Comparison of ENCODE assay signal across 16 cellular contexts in genomic region chr6:148396411-148396810, GRCh38.
"Had no signal": no experiment of that assay in that cellular context is flagged by ENCODE, and none has a peak within 500 bp of the region (broad histone marks: within the 10 kb centered on the region; RNA-seq: fewer than 3 reads in every experiment).

No MANE protein-coding gene starts in this region.

- FAIRE-seq: keratinocyte, urothelium cell line had no signal

- H3K27ac Mint-ChIP-seq: activated naive CD8-positive, alpha-beta T cell treated with anti-CD3 and anti-CD28 coated beads for 36 hours; activated T-helper 1 cell treated with anti-CD3 and anti-CD28 coated beads, Interleukin-12 subunit alpha, Interleukin-12 subunit beta, Interleukin-2, Interleukin-4 antibody, amounts not matched to agents 30 ng/mL and 10 ng/mL and 1 ng/mL, durations not matched to agents 14 hours and 24 hours and 36 hours; natural killer cell; stimulated activated effector memory CD8-positive, alpha-beta T cell treated with anti-CD3 and anti-CD28 coated beads, Interleukin-12 subunit alpha, Interleukin-12 subunit beta, amount 100 ng/mL, for 72 hours had no signal

- H3K4me3 ChIP-seq: ovary, tibial artery had no signal

- H3K36me3 Mint-ChIP-seq: activated naive CD8-positive, alpha-beta T cell treated with anti-CD3 and anti-CD28 coated beads for 36 hours; natural killer cell; stimulated activated effector memory CD8-positive, alpha-beta T cell treated with anti-CD3 and anti-CD28 coated beads, Interleukin-12 subunit alpha, Interleukin-12 subunit beta, amount 100 ng/mL, for 72 hours had no signal

- H3K27ac ChIP-seq: ovary had no signal

- DNase-seq: activated CD4-positive, alpha-beta T cell treated with anti-CD3 and anti-CD28 coated beads, Interleukin-2, amount 50 U/mL, for 48 hours; activated naive CD8-positive, alpha-beta T cell treated with anti-CD3 and anti-CD28 coated beads for 36 hours; activated T-cell treated with anti-CD3 and anti-CD28 coated beads for 4 hours; amniotic stem cell; mesendoderm; natural killer cell; ovary; stimulated activated CD4-positive, alpha-beta T cell treated with anti-CD3 and anti-CD28 coated beads, Interleukin-4, amount 100 ng/mL, for 24 hours; SW 1271; T-helper 2 cell; tibial artery had no signal

- H3K4me3 Mint-ChIP-seq: activated naive CD8-positive, alpha-beta T cell treated with anti-CD3 and anti-CD28 coated beads for 36 hours; activated T-helper 1 cell treated with anti-CD3 and anti-CD28 coated beads, Interleukin-12 subunit alpha, Interleukin-12 subunit beta, Interleukin-2, Interleukin-4 antibody, amounts not matched to agents 30 ng/mL and 10 ng/mL and 1 ng/mL, durations not matched to agents 14 hours and 24 hours and 36 hours; natural killer cell; stimulated activated effector memory CD8-positive, alpha-beta T cell treated with anti-CD3 and anti-CD28 coated beads, Interleukin-12 subunit alpha, Interleukin-12 subunit beta, amount 100 ng/mL, for 72 hours had no signal

- H3K27me3 ChIP-seq: ovary, tibial artery had no signal

- H3K9me3 Mint-ChIP-seq: activated naive CD8-positive, alpha-beta T cell treated with anti-CD3 and anti-CD28 coated beads for 36 hours; activated T-helper 1 cell treated with anti-CD3 and anti-CD28 coated beads, Interleukin-12 subunit alpha, Interleukin-12 subunit beta, Interleukin-2, Interleukin-4 antibody, amounts not matched to agents 30 ng/mL and 10 ng/mL and 1 ng/mL, durations not matched to agents 14 hours and 24 hours and 36 hours; natural killer cell; stimulated activated effector memory CD8-positive, alpha-beta T cell treated with anti-CD3 and anti-CD28 coated beads, Interleukin-12 subunit alpha, Interleukin-12 subunit beta, amount 100 ng/mL, for 72 hours had no signal

- ATAC-seq: natural killer cell; sciatic nerve; stimulated activated effector memory CD8-positive, alpha-beta T cell treated with anti-CD3 and anti-CD28 coated beads, Interleukin-12 subunit alpha, Interleukin-12 subunit beta, amount 100 ng/mL, for 72 hours had no signal

- H3K9me3 ChIP-seq: ovary, tibial artery had no signal

- H3K4me1 Mint-ChIP-seq: natural killer cell; stimulated activated effector memory CD8-positive, alpha-beta T cell treated with anti-CD3 and anti-CD28 coated beads, Interleukin-12 subunit alpha, Interleukin-12 subunit beta, amount 100 ng/mL, for 72 hours had no signal

- H3K36me3 ChIP-seq: ovary, tibial artery had no signal
